Comparison of ENCODE assay signal across 7 cellular contexts in the genomic region with DNA sequence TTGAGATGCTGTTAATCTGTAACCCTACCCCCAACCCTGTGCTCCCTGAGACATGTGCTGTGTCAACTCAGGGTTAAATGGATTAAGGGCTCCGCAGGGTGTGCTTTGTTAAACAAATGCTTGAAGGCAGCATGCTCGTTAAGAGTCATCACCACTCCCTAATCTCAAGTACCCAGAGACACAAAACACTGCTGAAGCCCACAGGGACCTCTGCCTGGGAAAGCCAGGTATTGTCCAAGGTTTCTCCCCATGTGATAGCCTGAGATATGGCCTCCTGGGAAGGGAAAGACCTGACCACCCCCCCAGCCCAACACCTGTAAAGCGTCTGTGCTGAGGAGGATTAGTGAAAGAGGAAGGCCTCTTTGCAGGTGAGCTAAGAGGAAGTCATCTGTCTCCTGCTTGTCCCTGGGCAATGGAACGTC.
DNase-seq lines count a peak whose midpoint lies in the region; TF ChIP-seq lines count a peak whose summit lies in the region.
"Not testable (repeated sequence)": the region's sequence is repeated elsewhere in the genome, so short reads cannot be mapped to it uniquely, and the experiment has no call there.

No MANE protein-coding gene starts in this region.

- not testable (repeated sequence) for TF ChIP-seq CTCF in nephron progenitor cell (IDR thresholded peaks at IDR 0.05)

- DNase-seq in DMS79 (lab: John Stamatoyannopoulos, UW) (peak; percentile 54), NCI-H187 treated with DMSO at 0.1 percent for 48 hours (lab: John Stamatoyannopoulos, UW) (peak; percentile 65), NCI-H345 treated with DMSO at 0.1 percent for 48 hours (lab: John Stamatoyannopoulos, UW; ENCODE audit: unreplicated experiment) (peak; percentile 27), NCI-H82 treated with DMSO at 0.1 percent for 48 hours (lab: John Stamatoyannopoulos, UW; ENCODE audit: unreplicated experiment) (peak; percentile 22), cardiac septum (ENCODE audit: low spot score) (peak; percentile 1)
- not testable (repeated sequence) for DNase-seq in nephron progenitor cell

- peaks cover 23% of the 10 kb centered on the region for H3K9me3 Mint-ChIP-seq in nephron progenitor cell

- H3K27me3 ChIP-seq in HUES48 (ENCODE audit: control insufficient read depth, insufficient read depth, low read length): not testable (repeated sequence)

- not testable (repeated sequence) for H3K36me3 ChIP-seq in HUES48 (ENCODE audit: control insufficient read depth, insufficient read depth, low read length)

- peaks cover 19% of the 10 kb centered on the region for H3K4me1 ChIP-seq in HUES48 (ENCODE audit: control insufficient read depth, insufficient read depth, low read length)

- H3K27me3 Mint-ChIP-seq in nephron progenitor cell (ENCODE audit: low read depth, poor library complexity): not testable (repeated sequence)

- not testable (repeated sequence) for H3K9ac ChIP-seq in HUES48 (ENCODE audit: low read depth, low read length)

- not testable (repeated sequence) for H3K36me3 Mint-ChIP-seq in nephron progenitor cell (ENCODE audit: low read depth)

- H3K4me3 ChIP-seq in HUES48 (ENCODE audit: low read depth, low read length): not testable (repeated sequence)

- intact Hi-C loops in cardiac septum (cut with DNase I): not testable (repeated sequence)

- H3K27ac Mint-ChIP-seq in nephron progenitor cell: peak overlapping the region; percentile 47

- H3K9me3 ChIP-seq in HUES48 (ENCODE audit: control insufficient read depth, insufficient read depth, low read length): not testable (repeated sequence)

- H3K4me1 Mint-ChIP-seq in nephron progenitor cell: peaks cover 29% of the 10 kb centered on the region

- not testable (repeated sequence) for H3K4me3 Mint-ChIP-seq in nephron progenitor cell

- H3K27ac ChIP-seq in HUES48 (ENCODE audit: low read depth, low read length): peak overlapping the region; percentile 81
